Comparison of ENCODE assay signal across 8 cellular contexts in the genomic region with DNA sequence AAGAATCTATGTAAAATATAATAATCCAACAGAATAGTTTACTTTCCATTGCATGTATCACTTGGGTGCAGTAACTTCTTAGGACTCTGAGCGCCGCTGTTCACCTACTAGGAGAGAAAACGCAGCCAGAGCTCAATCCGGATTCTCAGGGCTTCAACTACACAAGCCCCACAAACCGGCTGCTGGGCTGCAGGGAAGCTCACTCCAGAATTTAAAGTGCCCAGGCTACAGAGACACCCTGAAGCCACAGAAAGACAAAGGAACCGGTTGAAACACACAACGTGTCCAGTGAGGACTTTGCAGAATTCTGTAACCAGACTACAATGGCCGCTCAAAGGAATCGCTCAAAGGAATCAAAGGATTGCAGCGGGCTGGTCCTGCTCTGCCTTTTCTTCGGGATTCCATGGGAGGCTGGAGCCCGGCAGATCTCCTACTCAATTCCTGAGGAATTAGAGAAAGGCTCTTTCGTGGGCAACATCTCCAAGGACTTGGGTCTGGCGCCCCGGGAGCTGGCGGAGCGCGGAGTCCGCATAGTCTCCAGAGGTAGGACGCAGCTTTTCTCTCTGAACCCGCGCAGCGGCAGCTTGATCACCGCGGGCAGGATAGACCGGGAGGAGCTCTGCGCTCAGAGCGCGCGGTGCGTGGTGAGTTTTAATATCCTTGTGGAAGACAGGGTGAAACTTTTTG. TPM values are rescaled to one million over a fixed set of nuclear protein-coding genes. Genes with fewer than 3 reads are reported as not detected.
DNase-seq lines count a peak whose midpoint lies in the region; ATAC-seq and TF ChIP-seq lines count a peak whose summit lies in the region.

A gene (plus strand): TSS at position 135 of the 687 bp plus-strand sequence. CDS start 189 bp downstream, at position 324.

- peaks cover 35 to 54% of the 10 kb centered on the region in 2 donors for H3K4me1 Mint-ChIP-seq in natural killer cell

- H3K4me1 ChIP-seq in fibroblast of lung (ENCODE audit: control insufficient read depth, extremely low read depth, insufficient read depth, low read length) (no peaks in the 10 kb centered on the region), transverse colon (no peaks in the 10 kb centered on the region)

- H3K4me3 Mint-ChIP-seq in natural killer cell = peak within 1 kb of the TSS; percentile 93

- H3K27me3 ChIP-seq in fibroblast of lung (ENCODE audit: control insufficient read depth, insufficient read depth, low read length) = peaks cover 3% of the 10 kb centered on the region
- H3K27me3 ChIP-seq in transverse colon = peaks cover 8% of the 10 kb centered on the region

- peak; percentile 47 for DNase-seq in NCI-H82 (lab: John Stamatoyannopoulos, UW)
- no peak for DNase-seq in NCI-H82 treated with DMSO at 0.1 percent for 48 hours (lab: John Stamatoyannopoulos, UW; ENCODE audit: unreplicated experiment)
- peak; percentile 82 for DNase-seq in NCI-H460 (ENCODE audit: extremely low read depth, low read depth)
- peak; percentile 40 for DNase-seq in activated T-cell treated with anti-CD3 and anti-CD28 coated beads for 48 hours (ENCODE audit: low read depth)
- DNase-seq in fibroblast of lung (ENCODE audit: low read depth in 2 of 2) = peak; percentile 65 to 81
- DNase-seq in natural killer cell = no peak
- DNase-seq in transverse colon = peak; percentile 62

- in situ Hi-C loops in transverse colon (cut with MboI; ENCODE audit: low pct_ligation_motif_present in 1 of 4, low pct_unique_long_range_greater_than_20kb in 1 of 4, low sequenced_read_pairs in 3 of 4) = loop anchor here in 1 of 4 donors (10.0 kb wide), 1 partner anchor 142 kb away; no protein-coding TSS in a partner anchor

- H2AFZ ChIP-seq in fibroblast of lung (ENCODE audit: low read length) = no peak within 1 kb of the TSS

- H3K4me3 ChIP-seq in fibroblast of lung (replicated peaks in 1 of 4; ENCODE audit: control extremely low read depth in 1 of 4, insufficient read depth in 1 of 4, low read depth in 3 of 4, low read length in 4 of 4) (peak within 1 kb of the TSS; percentile 26 to 69 (median 46)), transverse colon (peak within 1 kb of the TSS in 3 of 4 donors; percentile 16 to 44 (median 18))

- TF ChIP-seq POLR2A in transverse colon (IDR thresholded peaks at IDR 0.05) = no peak

- intact Hi-C loops in natural killer cell (cut with micrococcal nuclease) = loop anchor here (2.0 to 5.0 kb wide), 2 partner anchors 99 to 152 kb away; no protein-coding TSS in a partner anchor
- intact Hi-C loops in transverse colon (cut with DNase I; ENCODE audit: low total_unique reads) = loop anchor here (10.0 kb wide), 1 partner anchor 152 kb away; no protein-coding TSS in a partner anchor

- H3K9me3 Mint-ChIP-seq in natural killer cell = peaks cover 2 to 9% of the 10 kb centered on the region in 2 donors

- H3K27ac Mint-ChIP-seq in natural killer cell = peak within 1 kb of the TSS; percentile 61 to 82

- H4K20me1 ChIP-seq in fibroblast of lung (ENCODE audit: control insufficient read depth, extremely low read depth, insufficient read depth, low read length) = no peaks in the 10 kb centered on the region

- peaks cover 52 to 60% of the 10 kb centered on the region in 2 donors for H3K27me3 Mint-ChIP-seq in natural killer cell (ENCODE audit: low read depth in 2 of 2)

- peaks cover 6% of the 10 kb centered on the region for H3K9me3 ChIP-seq in fibroblast of lung (ENCODE audit: control insufficient read depth, insufficient read depth, low read depth, low read length)
- H3K9me3 ChIP-seq in transverse colon = peaks cover 50 to 92% of the 10 kb centered on the region in 2 donors

- H3K27ac ChIP-seq in fibroblast of lung (ENCODE audit: insufficient read depth, low read length) (no peak within 1 kb of the TSS), transverse colon (peak within 1 kb of the TSS in 1 of 4 donors; percentile 2)

- H3K79me2 ChIP-seq in fibroblast of lung (ENCODE audit: control insufficient read depth, insufficient read depth, low read length) = no peaks in the 10 kb centered on the region

- TF ChIP-seq EP300 in transverse colon (IDR thresholded peaks at IDR 0.05; ENCODE audit: low read depth) = no peak

- H3K36me3 ChIP-seq in fibroblast of lung (ENCODE audit: control insufficient read depth, insufficient read depth, low read length) = no peaks in the 10 kb centered on the region
- H3K36me3 ChIP-seq in transverse colon = no peaks in the 10 kb centered on the region

- H3K36me3 Mint-ChIP-seq in natural killer cell = peaks cover 36% of the 10 kb centered on the region

- WGBS in transverse colon (ENCODE audit: low coverage in 1 of 2), 2 donors = 27 to 34% methylated on average over 3 to 31 of the region's 31 CpGs

- H3K9ac ChIP-seq in fibroblast of lung (ENCODE audit: insufficient read depth, low read length) = no peak within 1 kb of the TSS

- ATAC-seq in HG02840 (IDR thresholded peaks at IDR 0.05; ENCODE audit: low FRiP score, unreplicated experiment) = peak; percentile 69
- peak; percentile 63 to 67 (median 65) for ATAC-seq in natural killer cell

- peak within 1 kb of the TSS; percentile 68 for H3K4me2 ChIP-seq in fibroblast of lung (ENCODE audit: extremely low read depth, insufficient read depth, low read length)

- TF ChIP-seq CTCF in fibroblast of lung (conservative IDR thresholded peaks at IDR 0.05 in 1 of 2, IDR thresholded peaks at IDR 0.05 in 1 of 2; ENCODE audit: low read depth in 1 of 2, low read length in 2 of 2) = peak; percentile 58 to 68
- peak; percentile 63 for TF ChIP-seq CTCF in natural killer cell (IDR thresholded peaks at IDR 0.05)
- peak; percentile 23 to 54 (median 41) for TF ChIP-seq CTCF in transverse colon (IDR thresholded peaks at IDR 0.05)

RNA-seq across cellular contexts. Expression of the gene that starts here (rescaled TPM):
- total RNA-seq in NCI-H460 (2014; rRNA removed; shearing (Covaris generic)) = 5.1 TPM in 2 replicates
- polyA plus RNA-seq in NCI-H460 (2014; cell fraction: nucleus; rRNA removed) = 1.5 and 2.7 TPM in 2 replicates
- total RNA-seq in fibroblast of lung = 7.4 and 10.2 TPM in 2 replicates
- 3.8 and 4.2 TPM in 2 replicates for polyA plus RNA-seq in fibroblast of lung
- 5.4 and 5.6 TPM in 2 replicates for polyA plus RNA-seq in fibroblast of lung (2012)
- polyA minus RNA-seq in fibroblast of lung (ENCODE audit: low replicate concordance) = 10.8 and 15.4 TPM in 2 replicates
- 1 to 10 TPM in 2 of 3 donors, under 1 TPM in 1; 0.61 to 2.6 (median 2.1) TPM for total RNA-seq in natural killer cell
- total RNA-seq in transverse colon = 1 to 10 TPM; 4.0 to 6.5 (median 6.1) TPM

Comparison
In these comparisons a context has a peak if more than half of its experiments do, and no peak if none do; other contexts are left out.
1. DNase-seq: peak in NCI-H82 (single experiment), NCI-H460 (single experiment), activated T-cell treated with anti-CD3 and anti-CD28 coated beads for 48 hours (single experiment), fibroblast of lung (2 of 2) and transverse colon (single experiment); none in NCI-H82 treated with DMSO at 0.1 percent for 48 hours (single experiment) and natural killer cell (single experiment).
2. Peak in every context shown above with its lines, with median percentiles within 50 percentile points of each other: CTCF ChIP-seq.